ENCODE assay signal across 1 cellular context in genomic region chr10:110775022-110775379, GRCh38.
TF ChIP-seq lines count a peak whose summit lies in the region.

No MANE protein-coding gene starts in this region.

TF ChIP-seq in HCT116, 20 proteins besides CTCF, POLR2A, EP300 and RAD21 (continued from another document):
- TF ChIP-seq REST (IDR thresholded peaks at IDR 0.05; ENCODE audit: low read depth), result no peak
- TF ChIP-seq CEBPB (IDR thresholded peaks at IDR 0.05; ENCODE audit: low read depth), result peak; percentile 84
- no peak for TF ChIP-seq ZBTB33 (IDR thresholded peaks at IDR 0.05; ENCODE audit: extremely low read depth, insufficient replicate concordance, low read length)
- TF ChIP-seq SIN3A (IDR thresholded peaks at IDR 0.05; ENCODE audit: low read depth), result peak; percentile 72
- TF ChIP-seq SRF (IDR thresholded peaks at IDR 0.05; ENCODE audit: low read depth), result peak; percentile 65
- no peak for TF ChIP-seq ZNF274 (IDR thresholded peaks at IDR 0.05; ENCODE audit: low read depth, low read length)
- TF ChIP-seq ELF1 (IDR thresholded peaks at IDR 0.05; ENCODE audit: borderline replicate concordance, low read depth), result no peak
